Comparison of ENCODE assay signal across 11 cellular contexts in genomic region chr4:84870398-84871163, GRCh38.
A peak's percentile ranks its signal among the peaks of the same experiment; 100 is the strongest.
DNase-seq lines count a peak whose midpoint lies in the region; ATAC-seq and TF ChIP-seq lines count a peak whose summit lies in the region.
"Had no signal": no experiment of that assay in that cellular context is flagged by ENCODE, and none has a peak within 500 bp of the region (broad histone marks: within the 10 kb centered on the region; RNA-seq: fewer than 3 reads in every experiment).

No MANE protein-coding gene starts in this region.

- H3K4me1 Mint-ChIP-seq in activated T-cell treated with anti-CD3 and anti-CD28 coated beads, Interleukin-2, amount 50 U/mL, for 24 hours (ENCODE audit: low read depth) = no peaks in the 10 kb centered on the region

- H4K20me1 ChIP-seq in GM23248 (ENCODE audit: insufficient read depth) = no peaks in the 10 kb centered on the region

- no peak overlapping the region for H2AFZ ChIP-seq in GM23248

- no peaks in the 10 kb centered on the region for H3K9me2 ChIP-seq in GM23248 (ENCODE audit: insufficient read depth)

- H3K4me1 ChIP-seq in GM23248 (ENCODE audit: insufficient read depth) (peaks cover 16% of the 10 kb centered on the region), RWPE2 (ENCODE audit: insufficient read depth, poor library complexity, severe bottlenecking) (peaks cover 16% of the 10 kb centered on the region)
- H3K4me1 ChIP-seq: esophagus squamous epithelium had no signal

- in situ Hi-C loops in GM23248 (cut with MboI) = no loop called here

- DNase-seq in GM23248 = peak; percentile 51
- no peak for DNase-seq in RWPE2 (ENCODE audit: low spot score)
- peak; percentile 12 for DNase-seq in fibroblast of the conjunctiva (ENCODE audit: low read depth)
- DNase-seq in non-pigmented ciliary epithelial cell (ENCODE audit: low read depth) = peak; percentile 54
- DNase-seq in activated T-cell treated with anti-CD3 and anti-CD28 coated beads, Interleukin-2, amount 50 U/mL, for 24 hours = no peak
- DNase-seq in cerebellar nuclear complex (lab: John Stamatoyannopoulos, UW) = no peak
- no peak for DNase-seq in NCI-H345 treated with DMSO at 0.1 percent for 48 hours (lab: John Stamatoyannopoulos, UW; ENCODE audit: unreplicated experiment)
- DNase-seq in T-helper 9 cell = no peak
- DNase-seq: activated naive CD4-positive, alpha-beta T cell treated with anti-CD3 and anti-CD28 coated beads for 36 hours; DMS79; esophagus squamous epithelium had no signal

- H3K27ac ChIP-seq in GM23248 (no peak overlapping the region), RWPE2 (ENCODE audit: poor library complexity, severe bottlenecking) (peak overlapping the region; percentile 52)
- H3K27ac ChIP-seq: esophagus squamous epithelium had no signal

- H3K4me2 ChIP-seq in GM23248 (ENCODE audit: unreplicated experiment) = peak overlapping the region; percentile 27

- no peaks in the 10 kb centered on the region for H3F3A ChIP-seq in GM23248 (ENCODE audit: insufficient read depth)

- peak; percentile 98 for ATAC-seq in RWPE2 (ENCODE audit: low read depth)

- no peak overlapping the region for H3K9ac ChIP-seq in GM23248

- WGBS in GM23248 (ENCODE audit: low coverage in 1 of 2, low lambda C conversion rate in 2 of 2, missing lambda C conversion rate in 2 of 2), 2 experiments = 79 to 80% methylated on average over 2 of the region's 2 CpGs

- no peaks in the 10 kb centered on the region for H3K27me3 Mint-ChIP-seq in activated T-cell treated with anti-CD3 and anti-CD28 coated beads, Interleukin-2, amount 50 U/mL, for 24 hours

- H3K27me3 ChIP-seq in GM23248 (replicated peaks; ENCODE audit: insufficient read depth) (no peaks in the 10 kb centered on the region), RWPE2 (ENCODE audit: insufficient read depth, poor library complexity, severe bottlenecking) (no peaks in the 10 kb centered on the region)
- H3K27me3 ChIP-seq: esophagus squamous epithelium had no signal

- H3K36me3 ChIP-seq in GM23248 (ENCODE audit: low read depth) (no peaks in the 10 kb centered on the region), RWPE2 (ENCODE audit: low read depth) (peaks cover 4% of the 10 kb centered on the region; the same call in 1 of the 2 replicates)

- peaks cover 85% of the 10 kb centered on the region for H3K79me2 ChIP-seq in GM23248 (ENCODE audit: insufficient read depth)

- TF ChIP-seq CTCF in RWPE2 (IDR thresholded peaks at IDR 0.05; ENCODE audit: poor library complexity, severe bottlenecking) = no peak

- no peaks in the 10 kb centered on the region for H3K36me3 Mint-ChIP-seq in activated T-cell treated with anti-CD3 and anti-CD28 coated beads, Interleukin-2, amount 50 U/mL, for 24 hours (ENCODE audit: low read depth)

- no peak overlapping the region for H3K27ac Mint-ChIP-seq in activated T-cell treated with anti-CD3 and anti-CD28 coated beads, Interleukin-2, amount 50 U/mL, for 24 hours
- H3K27ac Mint-ChIP-seq: activated naive CD4-positive, alpha-beta T cell treated with anti-CD3 and anti-CD28 coated beads for 36 hours had no signal

- H3K4me3 ChIP-seq in GM23248 (no peak overlapping the region), RWPE2 (ENCODE audit: severe bottlenecking) (no peak overlapping the region)
- H3K4me3 ChIP-seq: esophagus squamous epithelium had no signal

- H3K4me3 Mint-ChIP-seq in activated T-cell treated with anti-CD3 and anti-CD28 coated beads, Interleukin-2, amount 50 U/mL, for 24 hours = no peak overlapping the region
- H3K4me3 Mint-ChIP-seq: activated naive CD4-positive, alpha-beta T cell treated with anti-CD3 and anti-CD28 coated beads for 36 hours had no signal

- no peaks in the 10 kb centered on the region for H3K9me3 ChIP-seq in GM23248 (ENCODE audit: low read depth)
- H3K9me3 ChIP-seq in RWPE2 (ENCODE audit: severe bottlenecking) = no peaks in the 10 kb centered on the region
- H3K9me3 ChIP-seq: esophagus squamous epithelium had no signal

- H3K9me3 Mint-ChIP-seq in activated T-cell treated with anti-CD3 and anti-CD28 coated beads, Interleukin-2, amount 50 U/mL, for 24 hours = no peaks in the 10 kb centered on the region

Comparison
In these comparisons a context has a peak if more than half of its experiments do, and no peak if none do; other contexts are left out.
1. DNase-seq: peak in GM23248 (single experiment), fibroblast of the conjunctiva (single experiment) and non-pigmented ciliary epithelial cell (single experiment); none in RWPE2 (single experiment), activated T-cell treated with anti-CD3 and anti-CD28 coated beads, Interleukin-2, amount 50 U/mL, for 24 hours (single experiment), cerebellar nuclear complex (0 of 2), NCI-H345 treated with DMSO at 0.1 percent for 48 hours (single experiment) and T-helper 9 cell (single experiment).